11 cellular contexts compared by ENCODE assay signal in the genomic region with DNA sequence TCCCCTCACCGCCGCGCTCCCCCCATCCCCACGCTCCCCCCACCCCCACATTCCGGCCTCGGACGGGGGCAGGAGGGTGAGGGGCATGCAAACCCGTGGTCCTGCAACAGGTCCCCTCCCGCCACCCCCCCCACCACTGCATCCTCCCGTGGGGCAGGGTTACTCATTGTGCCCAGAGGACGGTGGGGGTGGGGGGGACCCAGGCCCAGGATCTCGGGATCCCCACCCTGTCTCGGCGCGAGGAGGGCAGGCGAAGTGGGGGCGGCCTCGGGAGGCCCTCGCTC. TPM values are rescaled to one million over a fixed set of nuclear protein-coding genes. Genes with fewer than 3 reads are reported as not detected.
DNase-seq lines count a peak whose midpoint lies in the region; ATAC-seq and TF ChIP-seq lines count a peak whose summit lies in the region.
"Had no signal": no experiment of that assay in that cellular context is flagged by ENCODE, and none has a peak within 500 bp of the region (broad histone marks: within the 10 kb centered on the region; RNA-seq: fewer than 3 reads in every experiment).

No MANE protein-coding gene starts in this region.

- no peak overlapping the region for H3K27ac ChIP-seq in mesodermal cell (ENCODE audit: low read depth, low read length, severe bottlenecking)

- H3K27me3 Mint-ChIP-seq in stimulated activated naive CD8-positive, alpha-beta T cell treated with anti-CD3 and anti-CD28 coated beads, Interleukin-15, amount 100 ng/mL, for 72 hours = no peaks in the 10 kb centered on the region
- H3K27me3 Mint-ChIP-seq: CD4-positive, alpha-beta T cell had no signal

- H3K4me1 ChIP-seq in mesodermal cell (ENCODE audit: control insufficient read depth, insufficient read depth, low read length, poor library complexity, severe bottlenecking) = no peaks in the 10 kb centered on the region

- no peak overlapping the region for H3K4me3 Mint-ChIP-seq in stimulated activated naive CD8-positive, alpha-beta T cell treated with anti-CD3 and anti-CD28 coated beads, Interleukin-15, amount 100 ng/mL, for 72 hours
- H3K4me3 Mint-ChIP-seq: CD4-positive, alpha-beta T cell had no signal

- H3K4me1 Mint-ChIP-seq in stimulated activated naive CD8-positive, alpha-beta T cell treated with anti-CD3 and anti-CD28 coated beads, Interleukin-15, amount 100 ng/mL, for 72 hours = peaks cover 17% of the 10 kb centered on the region
- H3K4me1 Mint-ChIP-seq: mesothelial cell of epicardium had no signal

- peak; percentile 2 for ATAC-seq in stimulated activated naive CD8-positive, alpha-beta T cell treated with anti-CD3 and anti-CD28 coated beads, Interleukin-15, amount 100 ng/mL, for 72 hours
- ATAC-seq in stimulated activated naive CD8-positive, alpha-beta T cell treated with anti-CD3 and anti-CD28 coated beads, Interleukin-15, Interleukin-2, amounts not matched to agents 100 U/mL and 50 U/mL, for 24 hours = no peak
- ATAC-seq in HG02623 (IDR thresholded peaks at IDR 0.05; ENCODE audit: unreplicated experiment) (no peak), HG02678 (IDR thresholded peaks at IDR 0.05; ENCODE audit: unreplicated experiment) (no peak)

- TF ChIP-seq CTCF in choroid plexus epithelial cell (conservative IDR thresholded peaks at IDR 0.05; ENCODE audit: low read depth, low read length) = no peak
- TF ChIP-seq CTCF in GM13976 (IDR thresholded peaks at IDR 0.05; ENCODE audit: borderline replicate concordance, control extremely low read depth, extremely low read depth, insufficient read depth, missing control alignments) = no peak

- no peaks in the 10 kb centered on the region for H3K9me3 Mint-ChIP-seq in stimulated activated naive CD8-positive, alpha-beta T cell treated with anti-CD3 and anti-CD28 coated beads, Interleukin-15, amount 100 ng/mL, for 72 hours
- H3K9me3 Mint-ChIP-seq: CD4-positive, alpha-beta T cell; mesothelial cell of epicardium had no signal

- WGBS in mesodermal cell (ENCODE audit: insufficient coverage in 2 of 2), 2 experiments = 13 to 18% methylated on average over 8 of the region's 19 CpGs

- H3K36me3 ChIP-seq in mesodermal cell (ENCODE audit: control insufficient read depth, insufficient read depth, low read length) = no peaks in the 10 kb centered on the region

- in situ Hi-C loops in GM13976 (cut with MboI; ENCODE audit: low sequenced_read_pairs, unreplicated experiment) = no loop called here

- H3K4me3 ChIP-seq in choroid plexus epithelial cell (ENCODE audit: low read depth, low read length) (peak overlapping the region; percentile 60), mesodermal cell (ENCODE audit: extremely low read depth, insufficient read depth, low read length, poor library complexity, severe bottlenecking) (peak overlapping the region; percentile 14)

- no peaks in the 10 kb centered on the region for H3K9me3 ChIP-seq in mesodermal cell (ENCODE audit: control insufficient read depth, low read length)

- no peak overlapping the region for H3K27ac Mint-ChIP-seq in stimulated activated naive CD8-positive, alpha-beta T cell treated with anti-CD3 and anti-CD28 coated beads, Interleukin-15, amount 100 ng/mL, for 72 hours
- H3K27ac Mint-ChIP-seq: CD4-positive, alpha-beta T cell; mesothelial cell of epicardium had no signal

- no peak for DNase-seq in stimulated activated naive CD8-positive, alpha-beta T cell treated with anti-CD3 and anti-CD28 coated beads, Interleukin-15, amount 100 ng/mL, for 72 hours
- no peak for DNase-seq in stimulated activated naive CD8-positive, alpha-beta T cell treated with anti-CD3 and anti-CD28 coated beads, Interleukin-15, Interleukin-2, amounts not matched to agents 100 U/mL and 50 U/mL, for 24 hours
- no peak for DNase-seq in choroid plexus epithelial cell (ENCODE audit: low read depth)
- no peak for DNase-seq in cortex of kidney (lab: John Stamatoyannopoulos, UW)
- no peak for DNase-seq in GM13976 (ENCODE audit: low spot score)
- DNase-seq: NCI-H446 treated with DMSO at 0.1 percent for 48 hours had no signal

RNA-seq across cellular contexts. Expression of gene SLC22A31, which starts 8.5 kb away (rescaled TPM):
- 1.2 TPM for polyA plus RNA-seq in mesodermal cell (2013, experiment 1 of 2)
- polyA plus RNA-seq in mesodermal cell (2013, experiment 2 of 2) = 1.4 TPM

RNA-seq across cellular contexts. Expression of gene CDH15, which starts 20.3 kb away (rescaled TPM):
- 0.11 TPM for polyA plus RNA-seq in mesodermal cell (2013, experiment 1 of 2)
- polyA plus RNA-seq in mesodermal cell (2013, experiment 2 of 2) = 0.15 TPM

RNA-seq across cellular contexts. Expression of gene ZNF778, which starts 25.7 kb away (rescaled TPM):
- polyA plus RNA-seq in mesodermal cell (2013, experiment 1 of 2) = 15.9 TPM
- 15.9 TPM for polyA plus RNA-seq in mesodermal cell (2013, experiment 2 of 2)
